7 cellular contexts compared by ENCODE assay signal in genomic region chr6:113414511-113414910, GRCh38.
DNase-seq lines count a peak whose midpoint lies in the region; ATAC-seq and TF ChIP-seq lines count a peak whose summit lies in the region.

No MANE protein-coding gene starts in this region.

- no peak overlapping the region for H3K4ac ChIP-seq in H9 (ENCODE audit: low read depth, low read length)

- no peaks in the 10 kb centered on the region for H3K79me1 ChIP-seq in H9 (ENCODE audit: insufficient read depth, low read depth, low read length, poor library complexity, severe bottlenecking)

- no peaks in the 10 kb centered on the region for H3K23me2 ChIP-seq in H9 (ENCODE audit: insufficient read length, low read depth, low read length, poor library complexity, severe bottlenecking)

- no peak overlapping the region for H3K4me3 Mint-ChIP-seq in H9
- no peak overlapping the region for H3K4me3 Mint-ChIP-seq in activated naive CD4-positive, alpha-beta T cell treated with anti-CD3 and anti-CD28 coated beads, Interleukin-2, amount 10 ng/mL, durations not matched to agents 7 days and 5 days
- H3K4me3 Mint-ChIP-seq in immature natural killer cell, result no peak overlapping the region

- H3K36me3 ChIP-seq in H7 (replicated peaks; ENCODE audit: control insufficient read depth, insufficient read depth, low read length), result no peaks in the 10 kb centered on the region

- H2BK20ac ChIP-seq in H9 (ENCODE audit: low read depth, low read length, poor library complexity, severe bottlenecking), result no peak overlapping the region

- no peak overlapping the region for H3K9ac ChIP-seq in H9 (ENCODE audit: extremely low read depth, insufficient read length, low read length)

- no peak overlapping the region for H3K23ac ChIP-seq in H9 (ENCODE audit: insufficient read length, low read depth, low read length)

- WGBS in H9 (ENCODE audit: extremely low coverage, insufficient read length, low lambda C conversion rate), result no CpG with 5 or more reads among the region's 3 CpGs

- no peak overlapping the region for H3K56ac ChIP-seq in H9 (ENCODE audit: insufficient read length, low read depth, low read length)

- H3K18ac ChIP-seq in H9 (ENCODE audit: insufficient read length, low read depth, low read length), result no peak overlapping the region

- POLR2A ChIA-PET in RWPE1 (lab: Yijun Ruan, JAX; ENCODE audit: low non-redundant PET), result no interaction called here

- no peaks in the 10 kb centered on the region for H3K79me2 ChIP-seq in H9 (ENCODE audit: insufficient read depth, low read length)

- CTCF ChIA-PET in RWPE1 (lab: Yijun Ruan, JAX), result interaction anchor here (0.8 to 2.7 kb wide), 2 partner anchors 73 to 445 kb away, joined by 3 to 12 read pairs; no protein-coding TSS in a partner anchor
- CTCF ChIA-PET in activated naive CD4-positive, alpha-beta T cell treated with anti-CD3 and anti-CD28 coated beads, Interleukin-2, amount 10 ng/mL, durations not matched to agents 7 days and 5 days (lab: Charles Lee), result no interaction called here

- no peak overlapping the region for H2BK5ac ChIP-seq in H9 (ENCODE audit: insufficient read length, low read length)

- peak; percentile 99 for ATAC-seq in foreskin keratinocyte

- DNase-seq in H9 (no peak), RWPE1 (ENCODE audit: low spot score) (peak; percentile 56), foreskin keratinocyte (peak; percentile 44 to 76), retinal pigment epithelial cell (ENCODE audit: low read depth) (peak; percentile 42), H7 (no peak), immature natural killer cell (no peak)
- no peak for DNase-seq in activated naive CD4-positive, alpha-beta T cell treated with anti-CD3 and anti-CD28 coated beads, Interleukin-2, amount 10 ng/mL, durations not matched to agents 7 days and 5 days

- H4K91ac ChIP-seq in H9 (ENCODE audit: insufficient read length, low read depth, low read length), result no peak overlapping the region

- H3K36me3 Mint-ChIP-seq in H9 (ENCODE audit: insufficient read depth in 1 of 3, low read depth in 3 of 3) (no peaks in the 10 kb centered on the region), immature natural killer cell (no peaks in the 10 kb centered on the region)
- no peaks in the 10 kb centered on the region for H3K36me3 Mint-ChIP-seq in activated naive CD4-positive, alpha-beta T cell treated with anti-CD3 and anti-CD28 coated beads, Interleukin-2, amount 10 ng/mL, durations not matched to agents 7 days and 5 days

- H4K8ac ChIP-seq in H9 (replicated peaks; ENCODE audit: insufficient read length, low read depth, low read length), result no peak overlapping the region

- no peak overlapping the region for H2BK12ac ChIP-seq in H9 (ENCODE audit: insufficient read length, low read depth, low read length)

- H3K27me3 Mint-ChIP-seq in H9 (ENCODE audit: low read depth), result no peaks in the 10 kb centered on the region
- H3K27me3 Mint-ChIP-seq in activated naive CD4-positive, alpha-beta T cell treated with anti-CD3 and anti-CD28 coated beads, Interleukin-2, amount 10 ng/mL, durations not matched to agents 7 days and 5 days, result no peaks in the 10 kb centered on the region
- H3K27me3 Mint-ChIP-seq in immature natural killer cell (ENCODE audit: low read depth in 3 of 3), result no peaks in the 10 kb centered on the region

- no peaks in the 10 kb centered on the region for H3K27me3 ChIP-seq in H9 (ENCODE audit: insufficient read depth, low read length)
- H3K27me3 ChIP-seq in foreskin keratinocyte, result no peaks in the 10 kb centered on the region
- no peaks in the 10 kb centered on the region for H3K27me3 ChIP-seq in H7 (ENCODE audit: control insufficient read depth, insufficient read depth, low read length)

- H4K20me1 ChIP-seq in H9 (ENCODE audit: control insufficient read depth, insufficient read depth, insufficient read length), result no peaks in the 10 kb centered on the region

- H3K4me3 ChIP-seq in retinal pigment epithelial cell (ENCODE audit: low read length) (no peak overlapping the region), H7 (ENCODE audit: insufficient read depth, low read depth, low read length) (no peak overlapping the region)

- H3T11ph ChIP-seq in H9 (ENCODE audit: low read length), result no peak overlapping the region

- no peak overlapping the region for H2BK15ac ChIP-seq in H9 (ENCODE audit: low read depth, low read length)

- H2AFZ ChIP-seq in H9 (ENCODE audit: low read length), result no peak overlapping the region

- H3K4me1 Mint-ChIP-seq in H9 (peaks cover 11 to 12% of the 10 kb centered on the region in 2 experiments; a peak in 3 of 4 replicates), immature natural killer cell (no peaks in the 10 kb centered on the region)
- H3K4me1 Mint-ChIP-seq in activated naive CD4-positive, alpha-beta T cell treated with anti-CD3 and anti-CD28 coated beads, Interleukin-2, amount 10 ng/mL, durations not matched to agents 7 days and 5 days, result no peaks in the 10 kb centered on the region

- TF ChIP-seq CTCF in H9 (conservative IDR thresholded peaks at IDR 0.05) (peak; percentile 16; the same call in 2 of the 3 replicates), RWPE1 (conservative IDR thresholded peaks at IDR 0.05; ENCODE audit: low read depth) (peak; percentile 67), foreskin keratinocyte (conservative IDR thresholded peaks at IDR 0.05) (peak; percentile 90), retinal pigment epithelial cell (conservative IDR thresholded peaks at IDR 0.05; ENCODE audit: low read depth, low read length) (peak; percentile 75)

- H4K5ac ChIP-seq in H9 (ENCODE audit: insufficient read length, low read depth, low read length), result no peak overlapping the region

- no peak overlapping the region for H2AK5ac ChIP-seq in H9 (ENCODE audit: insufficient read length, low read length)

- H2BK120ac ChIP-seq in H9 (ENCODE audit: low read depth, low read length, poor library complexity, severe bottlenecking), result no peak overlapping the region

- H3K4me1 ChIP-seq in H9 (ENCODE audit: insufficient read depth, low read length) (no peaks in the 10 kb centered on the region), foreskin keratinocyte (peaks cover 39% of the 10 kb centered on the region)

- H3K9me3 ChIP-seq in H9 (ENCODE audit: control insufficient read depth, low read depth, low read length), result no peaks in the 10 kb centered on the region

- H3K27ac ChIP-seq in H9 (ENCODE audit: insufficient read length, low read depth, low read length) (no peak overlapping the region), RWPE1 (no peak overlapping the region), foreskin keratinocyte (no peak overlapping the region)

- no peak overlapping the region for H3K14ac ChIP-seq in H9 (ENCODE audit: insufficient read depth, low read length)

- H3K4me2 ChIP-seq in H9 (ENCODE audit: insufficient read depth, insufficient read length, low read length), result no peak overlapping the region

- H3K27ac Mint-ChIP-seq in H9 (no peak overlapping the region), immature natural killer cell (no peak overlapping the region)
- no peak overlapping the region for H3K27ac Mint-ChIP-seq in activated naive CD4-positive, alpha-beta T cell treated with anti-CD3 and anti-CD28 coated beads, Interleukin-2, amount 10 ng/mL, durations not matched to agents 7 days and 5 days

- H3K9me3 Mint-ChIP-seq in H9, result no peaks in the 10 kb centered on the region; a peak in 1 of 5 replicates
- no peaks in the 10 kb centered on the region for H3K9me3 Mint-ChIP-seq in activated naive CD4-positive, alpha-beta T cell treated with anti-CD3 and anti-CD28 coated beads, Interleukin-2, amount 10 ng/mL, durations not matched to agents 7 days and 5 days
- peaks cover 0 to 7% (median 5%) of the 10 kb centered on the region in 6 donors for H3K9me3 Mint-ChIP-seq in immature natural killer cell

Comparison
In these comparisons a context has a peak if more than half of its experiments do, and no peak if none do; other contexts are left out.
1. DNase-seq: peak in RWPE1 (single experiment), foreskin keratinocyte (2 of 2) and retinal pigment epithelial cell (single experiment); none in H9 (single experiment), H7 (single experiment), activated naive CD4-positive, alpha-beta T cell treated with anti-CD3 and anti-CD28 coated beads, Interleukin-2, amount 10 ng/mL, durations not matched to agents 7 days and 5 days (single experiment) and immature natural killer cell (0 of 3).
2. CTCF ChIP-seq: peak in every context shown above with its lines; median percentile 90 in foreskin keratinocyte; 75 in retinal pigment epithelial cell; 67 in RWPE1; 16 in H9.